Comparison of ENCODE assay signal across 25 cellular contexts in the genomic region with DNA sequence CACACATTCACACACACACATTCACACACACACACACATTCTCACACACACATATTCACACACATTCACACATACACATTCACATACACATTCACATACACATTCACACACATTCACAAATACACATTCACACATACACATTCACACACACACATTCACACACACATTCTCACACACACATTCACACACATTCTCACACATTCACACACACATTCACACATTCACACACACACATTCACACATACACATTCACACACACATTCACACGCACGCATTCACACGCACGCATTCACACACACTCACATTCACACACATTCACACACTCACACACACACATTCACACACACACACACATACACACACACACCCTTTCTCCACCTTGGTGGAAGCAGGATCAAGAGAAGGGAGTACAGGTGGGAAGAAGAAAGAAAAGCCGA. TPM values are rescaled to one million over a fixed set of nuclear protein-coding genes. Genes with fewer than 3 reads are reported as not detected.
DNase-seq lines count a peak whose midpoint lies in the region; ATAC-seq and TF ChIP-seq lines count a peak whose summit lies in the region.
"Had no signal": no experiment of that assay in that cellular context is flagged by ENCODE, and none has a peak within 500 bp of the region (broad histone marks: within the 10 kb centered on the region; RNA-seq: fewer than 3 reads in every experiment).

No MANE protein-coding gene starts in this region.

- H3K4me1 Mint-ChIP-seq in activated CD4-positive, alpha-beta memory T cell treated with anti-CD3 and anti-CD28 coated beads, Interleukin-2, amount 10 ng/mL, durations not matched to agents 7 days and 5 days: peaks cover 44% of the 10 kb centered on the region
- peaks cover 48% of the 10 kb centered on the region for H3K4me1 Mint-ChIP-seq in activated CD4-positive, alpha-beta memory T cell treated with anti-CD3 and anti-CD28 coated beads for 36 hours (ENCODE audit: low read depth)
- peaks cover 34% of the 10 kb centered on the region for H3K4me1 Mint-ChIP-seq in activated T-helper 1 cell treated with anti-CD3 and anti-CD28 coated beads, Interleukin-12 subunit alpha, Interleukin-12 subunit beta, Interleukin-2, Interleukin-4 antibody, amounts not matched to agents 30 ng/mL and 10 ng/mL and 1 ng/mL, durations not matched to agents 14 hours and 24 hours and 36 hours (ENCODE audit: low read depth)

- H3K4me3 Mint-ChIP-seq in activated CD4-positive, alpha-beta memory T cell treated with anti-CD3 and anti-CD28 coated beads, Interleukin-2, amount 10 ng/mL, durations not matched to agents 7 days and 5 days: no peak overlapping the region
- H3K4me3 Mint-ChIP-seq in activated CD4-positive, alpha-beta memory T cell treated with anti-CD3 and anti-CD28 coated beads for 36 hours: no peak overlapping the region
- no peak overlapping the region for H3K4me3 Mint-ChIP-seq in activated T-helper 1 cell treated with anti-CD3 and anti-CD28 coated beads, Interleukin-12 subunit alpha, Interleukin-12 subunit beta, Interleukin-2, Interleukin-4 antibody, amounts not matched to agents 30 ng/mL and 10 ng/mL and 1 ng/mL, durations not matched to agents 14 hours and 24 hours and 36 hours
- H3K4me3 Mint-ChIP-seq: activated CD4-positive, alpha-beta T cell treated with anti-CD3 and anti-CD28 coated beads, Interleukin-2, amount 10 ng/mL, durations not matched to agents 7 days and 5 days had no signal

- H3K9me3 Mint-ChIP-seq in activated CD4-positive, alpha-beta memory T cell treated with anti-CD3 and anti-CD28 coated beads, Interleukin-2, amount 10 ng/mL, durations not matched to agents 7 days and 5 days: no peaks in the 10 kb centered on the region
- H3K9me3 Mint-ChIP-seq in activated CD4-positive, alpha-beta memory T cell treated with anti-CD3 and anti-CD28 coated beads for 36 hours: no peaks in the 10 kb centered on the region
- H3K9me3 Mint-ChIP-seq in activated T-helper 1 cell treated with anti-CD3 and anti-CD28 coated beads, Interleukin-12 subunit alpha, Interleukin-12 subunit beta, Interleukin-2, Interleukin-4 antibody, amounts not matched to agents 30 ng/mL and 10 ng/mL and 1 ng/mL, durations not matched to agents 14 hours and 24 hours and 36 hours: no peaks in the 10 kb centered on the region
- H3K9me3 Mint-ChIP-seq: activated CD4-positive, alpha-beta T cell treated with anti-CD3 and anti-CD28 coated beads, Interleukin-2, amount 10 ng/mL, durations not matched to agents 7 days and 5 days had no signal

- 75 to 88% methylated on average over 5 of the region's 5 CpGs for WGBS in heart right ventricle, 2 donors

- intact Hi-C loops in activated CD4-positive, alpha-beta memory T cell treated with anti-CD3 and anti-CD28 coated beads for 36 hours (cut with micrococcal nuclease): no loop called here
- intact Hi-C loops in activated T-helper 1 cell treated with anti-CD3 and anti-CD28 coated beads, Interleukin-12 subunit alpha, Interleukin-12 subunit beta, Interleukin-2, Interleukin-4 antibody, amounts not matched to agents 30 ng/mL and 10 ng/mL and 1 ng/mL, durations not matched to agents 14 hours and 24 hours and 36 hours (cut with micrococcal nuclease): no loop called here
- intact Hi-C loops in heart right ventricle (cut with DNase I): loop anchor here in 9 of 10 donors (5.0 to 10.0 kb wide), 7 partner anchors 101 to 344 kb away; a partner anchor contains a TSS

- DNase-seq in activated CD4-positive, alpha-beta memory T cell treated with anti-CD3 and anti-CD28 coated beads, Interleukin-2, amount 10 ng/mL, durations not matched to agents 7 days and 5 days: no peak
- no peak for DNase-seq in activated CD4-positive, alpha-beta memory T cell treated with anti-CD3 and anti-CD28 coated beads for 36 hours
- no peak for DNase-seq in activated T-helper 1 cell treated with anti-CD3 and anti-CD28 coated beads, Interleukin-12 subunit alpha, Interleukin-12 subunit beta, Interleukin-2, Interleukin-4 antibody, amounts not matched to agents 30 ng/mL and 10 ng/mL and 1 ng/mL, durations not matched to agents 14 hours and 24 hours and 36 hours (ENCODE audit: low spot score)
- DNase-seq in epithelial cell of prostate (ENCODE audit: low read depth, low spot score) (no peak), thoracic aorta (ENCODE audit: low spot score) (no peak), heart right ventricle (no peak)
- DNase-seq: 8988T; activated CD4-positive, alpha-beta T cell treated with anti-CD3 and anti-CD28 coated beads, Interleukin-2, amount 10 ng/mL, durations not matched to agents 7 days and 5 days; activated naive CD4-positive, alpha-beta T cell; activated T-cell treated with anti-CD3 and anti-CD28 coated beads for 4 hours; aorta; Caco-2; HCEC 1CT; head of caudate nucleus; NCI-H1436; NCI-H2171 treated with DMSO at 0.1 percent for 48 hours; NCI-H69; Right ventricle myocardium superior; stimulated activated CD4-positive, alpha-beta T cell treated with anti-CD3 and anti-CD28 coated beads, Interleukin-12 subunit alpha, Interleukin-12 subunit beta, amount 100 ng/mL, for 4 hours; T-helper 1 cell had no signal

- H3K27ac Mint-ChIP-seq in activated CD4-positive, alpha-beta memory T cell treated with anti-CD3 and anti-CD28 coated beads, Interleukin-2, amount 10 ng/mL, durations not matched to agents 7 days and 5 days: peak overlapping the region; percentile 23
- H3K27ac Mint-ChIP-seq in activated CD4-positive, alpha-beta memory T cell treated with anti-CD3 and anti-CD28 coated beads for 36 hours: no peak overlapping the region
- H3K27ac Mint-ChIP-seq in activated T-helper 1 cell treated with anti-CD3 and anti-CD28 coated beads, Interleukin-12 subunit alpha, Interleukin-12 subunit beta, Interleukin-2, Interleukin-4 antibody, amounts not matched to agents 30 ng/mL and 10 ng/mL and 1 ng/mL, durations not matched to agents 14 hours and 24 hours and 36 hours: peak overlapping the region; percentile 0

- CTCF ChIA-PET in activated CD4-positive, alpha-beta memory T cell treated with anti-CD3 and anti-CD28 coated beads, Interleukin-2, amount 10 ng/mL, durations not matched to agents 7 days and 5 days (lab: Charles Lee): no interaction called here
- CTCF ChIA-PET in activated CD4-positive, alpha-beta memory T cell treated with anti-CD3 and anti-CD28 coated beads for 36 hours (lab: Charles Lee): interaction anchor here (0.7 to 5.5 kb wide), 3 partner anchors 26 to 122 kb away, joined by 3 to 97 read pairs (median 36); no protein-coding TSS in a partner anchor

- TF ChIP-seq CTCF in thoracic aorta (IDR thresholded peaks at IDR 0.05) (no peak), heart right ventricle (IDR thresholded peaks at IDR 0.05) (no peak)

- no peaks in the 10 kb centered on the region for H3K27me3 ChIP-seq in thoracic aorta (replicated peaks; ENCODE audit: insufficient read depth)
- peaks cover 0 to 3% (median 0%) of the 10 kb centered on the region in 7 donors for H3K27me3 ChIP-seq in heart right ventricle

- H3K36me3 ChIP-seq in thoracic aorta (peaks cover 48% of the 10 kb centered on the region), heart right ventricle (peaks cover 0 to 67% (median 34%) of the 10 kb centered on the region in 9 donors)
- H3K36me3 ChIP-seq: neutrophil had no signal

- H3K27me3 Mint-ChIP-seq in activated CD4-positive, alpha-beta memory T cell treated with anti-CD3 and anti-CD28 coated beads, Interleukin-2, amount 10 ng/mL, durations not matched to agents 7 days and 5 days: no peaks in the 10 kb centered on the region
- H3K27me3 Mint-ChIP-seq in activated CD4-positive, alpha-beta memory T cell treated with anti-CD3 and anti-CD28 coated beads for 36 hours: no peaks in the 10 kb centered on the region
- no peaks in the 10 kb centered on the region for H3K27me3 Mint-ChIP-seq in activated T-helper 1 cell treated with anti-CD3 and anti-CD28 coated beads, Interleukin-12 subunit alpha, Interleukin-12 subunit beta, Interleukin-2, Interleukin-4 antibody, amounts not matched to agents 30 ng/mL and 10 ng/mL and 1 ng/mL, durations not matched to agents 14 hours and 24 hours and 36 hours (ENCODE audit: insufficient read depth)
- H3K27me3 Mint-ChIP-seq: activated CD4-positive, alpha-beta T cell treated with anti-CD3 and anti-CD28 coated beads, Interleukin-2, amount 10 ng/mL, durations not matched to agents 7 days and 5 days had no signal

- POLR2A ChIA-PET in activated CD4-positive, alpha-beta memory T cell treated with anti-CD3 and anti-CD28 coated beads, Interleukin-2, amount 10 ng/mL, durations not matched to agents 7 days and 5 days (lab: Charles Lee): no interaction called here
- POLR2A ChIA-PET in activated CD4-positive, alpha-beta memory T cell treated with anti-CD3 and anti-CD28 coated beads for 36 hours (lab: Charles Lee): no interaction called here

- H3K9me3 ChIP-seq in thoracic aorta: no peaks in the 10 kb centered on the region
- H3K9me3 ChIP-seq in heart right ventricle: no peaks in the 10 kb centered on the region
- H3K9me3 ChIP-seq: Caco-2, left lung, mucosa of descending colon, neutrophil had no signal

- no peaks in the 10 kb centered on the region for H3K36me3 Mint-ChIP-seq in activated CD4-positive, alpha-beta memory T cell treated with anti-CD3 and anti-CD28 coated beads, Interleukin-2, amount 10 ng/mL, durations not matched to agents 7 days and 5 days (ENCODE audit: low read depth)
- peaks cover 2% of the 10 kb centered on the region for H3K36me3 Mint-ChIP-seq in activated CD4-positive, alpha-beta memory T cell treated with anti-CD3 and anti-CD28 coated beads for 36 hours
- H3K36me3 Mint-ChIP-seq in activated T-helper 1 cell treated with anti-CD3 and anti-CD28 coated beads, Interleukin-12 subunit alpha, Interleukin-12 subunit beta, Interleukin-2, Interleukin-4 antibody, amounts not matched to agents 30 ng/mL and 10 ng/mL and 1 ng/mL, durations not matched to agents 14 hours and 24 hours and 36 hours (ENCODE audit: low read depth): no peaks in the 10 kb centered on the region

- ATAC-seq in thoracic aorta (ENCODE audit: insufficient number of reproducible peaks, low FRiP score, low read depth) (no peak), GM18502 (IDR thresholded peaks at IDR 0.05; ENCODE audit: poor library complexity, unreplicated experiment) (no peak), heart right ventricle (no peak), HG03354 (IDR thresholded peaks at IDR 0.05; ENCODE audit: poor library complexity, severe bottlenecking, unreplicated experiment) (no peak)
- ATAC-seq: left lung, mucosa of descending colon had no signal

- H3K4me1 ChIP-seq in thoracic aorta (ENCODE audit: control insufficient read depth in 1 of 2, low read depth in 2 of 2) (peaks cover 35 to 96% of the 10 kb centered on the region in 2 donors), heart right ventricle (peaks cover 33 to 91% (median 48%) of the 10 kb centered on the region in 9 donors)

- H3K27ac ChIP-seq in epithelial cell of prostate: peak overlapping the region; percentile 73
- peak overlapping the region; percentile 47 to 98 for H3K27ac ChIP-seq in thoracic aorta
- peak overlapping the region in 1 of 10 donors; percentile 53 for H3K27ac ChIP-seq in heart right ventricle
- H3K27ac ChIP-seq: left lung, neutrophil had no signal

- H3K4me3 ChIP-seq in thoracic aorta (no peak overlapping the region), heart right ventricle (no peak overlapping the region)
- H3K4me3 ChIP-seq: left lung, mucosa of descending colon had no signal

RNA-seq across cellular contexts. Expression of a gene that starts 5.7 kb away (rescaled TPM):
- total RNA-seq in activated CD4-positive, alpha-beta memory T cell treated with anti-CD3 and anti-CD28 coated beads, Interleukin-2, amount 10 ng/mL, durations not matched to agents 7 days and 5 days: 10 to 100 TPM; 66.9 to 67.5 TPM
- 10 to 100 TPM; 44.7 to 47.1 TPM for total RNA-seq in activated CD4-positive, alpha-beta memory T cell treated with anti-CD3 and anti-CD28 coated beads for 36 hours
- 83.4 and 85.8 TPM in 2 replicates for total RNA-seq in activated T-helper 1 cell treated with anti-CD3 and anti-CD28 coated beads, Interleukin-12 subunit alpha, Interleukin-12 subunit beta, Interleukin-2, Interleukin-4 antibody, amounts not matched to agents 30 ng/mL and 10 ng/mL and 1 ng/mL, durations not matched to agents 14 hours and 24 hours and 36 hours
- total RNA-seq in thoracic aorta: 100 to 1,000 TPM; 111 to 173 TPM
- 10 to 100 TPM in 1 of 10 donors, 1 to 10 TPM in 9; 1.2 to 25.8 (median 3.7) TPM for total RNA-seq in heart right ventricle
- polyA plus RNA-seq in heart right ventricle: 1 to 10 TPM; 3.8 to 7.3 TPM

RNA-seq across cellular contexts. Expression of a gene that starts 12.2 kb away (rescaled TPM):
- 10 to 100 TPM; 46.5 to 51.1 TPM for total RNA-seq in activated CD4-positive, alpha-beta memory T cell treated with anti-CD3 and anti-CD28 coated beads, Interleukin-2, amount 10 ng/mL, durations not matched to agents 7 days and 5 days
- 10 to 100 TPM; 13.7 to 16.4 TPM for total RNA-seq in activated CD4-positive, alpha-beta memory T cell treated with anti-CD3 and anti-CD28 coated beads for 36 hours
- total RNA-seq in activated T-helper 1 cell treated with anti-CD3 and anti-CD28 coated beads, Interleukin-12 subunit alpha, Interleukin-12 subunit beta, Interleukin-2, Interleukin-4 antibody, amounts not matched to agents 30 ng/mL and 10 ng/mL and 1 ng/mL, durations not matched to agents 14 hours and 24 hours and 36 hours: 7.9 and 10.6 TPM in 2 replicates
- total RNA-seq in thoracic aorta: 1,000 to 10,000 TPM; 1,687 to 3,053 TPM
- total RNA-seq in heart right ventricle: 100 to 1,000 TPM; 359 to 690 (median 511) TPM
- polyA plus RNA-seq in heart right ventricle: 100 to 1,000 TPM; 414 to 528 TPM

Comparison
In these comparisons a context has a peak if more than half of its experiments do, and no peak if none do; other contexts are left out.
1. RNA of a gene that starts 12.2 kb away (total RNA-seq): 1,687 to 3,053 TPM in thoracic aorta and 359 to 690 TPM in heart right ventricle; 46.5 to 51.1 TPM in activated CD4-positive, alpha-beta memory T cell treated with anti-CD3 and anti-CD28 coated beads, Interleukin-2, amount 10 ng/mL, durations not matched to agents 7 days and 5 days, 13.7 to 16.4 TPM in activated CD4-positive, alpha-beta memory T cell treated with anti-CD3 and anti-CD28 coated beads for 36 hours and 7.9 to 10.6 TPM in activated T-helper 1 cell treated with anti-CD3 and anti-CD28 coated beads, Interleukin-12 subunit alpha, Interleukin-12 subunit beta, Interleukin-2, Interleukin-4 antibody, amounts not matched to agents 30 ng/mL and 10 ng/mL and 1 ng/mL, durations not matched to agents 14 hours and 24 hours and 36 hours; every median in the first group is over 4 times any median in the second.
2. intact Hi-C loops: an anchor here in heart right ventricle (5.0 to 10.0 kb wide); none called in activated CD4-positive, alpha-beta memory T cell treated with anti-CD3 and anti-CD28 coated beads for 36 hours and activated T-helper 1 cell treated with anti-CD3 and anti-CD28 coated beads, Interleukin-12 subunit alpha, Interleukin-12 subunit beta, Interleukin-2, Interleukin-4 antibody, amounts not matched to agents 30 ng/mL and 10 ng/mL and 1 ng/mL, durations not matched to agents 14 hours and 24 hours and 36 hours.